In genomic region chr2:96359310-96359709, GRCh38 we compare ENCODE assay signal across 8 cellular contexts. TPM values are rescaled to one million over a fixed set of nuclear protein-coding genes. Genes with fewer than 3 reads are reported as not detected.
DNase-seq lines count a peak whose midpoint lies in the region; ATAC-seq, FAIRE-seq and TF ChIP-seq lines count a peak whose summit lies in the region.

No MANE protein-coding gene starts in this region.

- H3K4me3 ChIP-seq in lower lobe of right lung, result no peak overlapping the region

- intact Hi-C loops in lower lobe of right lung (cut with DNase I), result no loop called here

- H3K36me3 ChIP-seq in lower lobe of right lung, result no peaks in the 10 kb centered on the region

- H3K27me3 ChIP-seq in lower lobe of right lung (ENCODE audit: low read depth), result no peaks in the 10 kb centered on the region

- DNase-seq in D721Med (ENCODE audit: insufficient read length, low spot score) (no peak), NCI-H1694 (lab: John Stamatoyannopoulos, UW) (peak; percentile 14), activated gamma-delta T cell treated with Interleukin-2 at 50 U/mL for 16 hours (peak; percentile 54), lower lobe of right lung (no peak)

- H3K4me1 ChIP-seq in lower lobe of right lung, result no peaks in the 10 kb centered on the region

- H3K27ac ChIP-seq in lower lobe of right lung, result no peak overlapping the region

- ATAC-seq in lower lobe of right lung, result peak; percentile 57 to 60
- no peak for ATAC-seq in HG03139 (IDR thresholded peaks at IDR 0.05; ENCODE audit: unreplicated experiment)
- no peak for ATAC-seq in HG02642 (IDR thresholded peaks at IDR 0.05; ENCODE audit: poor library complexity, unreplicated experiment)
- ATAC-seq in GM18868 (IDR thresholded peaks at IDR 0.05; ENCODE audit: unreplicated experiment), result no peak
- ATAC-seq in HG02678 (IDR thresholded peaks at IDR 0.05; ENCODE audit: unreplicated experiment), result no peak

- TF ChIP-seq CTCF in D721Med (IDR thresholded peaks at IDR 0.05; ENCODE audit: insufficient read depth, missing control alignments) (peak; percentile 28), lower lobe of right lung (IDR thresholded peaks at IDR 0.05) (no peak)

- no peaks in the 10 kb centered on the region for H3K9me3 ChIP-seq in lower lobe of right lung

- FAIRE-seq in D721Med (lab: Jason Lieb, UNC), result no peak

RNA-seq across cellular contexts. Expression of gene NCAPH, which starts 23.7 kb away (rescaled TPM):
- total RNA-seq in lower lobe of right lung, result 1.2 TPM

RNA-seq across cellular contexts. Expression of gene ITPRIPL1, which starts 34.2 kb away (rescaled TPM):
- 1.9 TPM for total RNA-seq in lower lobe of right lung

RNA-seq across cellular contexts. Expression of gene SNRNP200, which starts 54.0 kb away (rescaled TPM):
- total RNA-seq in lower lobe of right lung, result 95.3 TPM

Comparison
In these comparisons a context has a peak if more than half of its experiments do, and no peak if none do; other contexts are left out.
1. DNase-seq: peak in NCI-H1694 (single experiment) and activated gamma-delta T cell treated with Interleukin-2 at 50 U/mL for 16 hours (single experiment); none in D721Med (single experiment) and lower lobe of right lung (single experiment).
2. ATAC-seq: peak in lower lobe of right lung (2 of 2); none in HG03139 (single experiment), HG02642 (single experiment), GM18868 (single experiment) and HG02678 (single experiment).